ENCODE assay signal across 8 cellular contexts in the genomic region with DNA sequence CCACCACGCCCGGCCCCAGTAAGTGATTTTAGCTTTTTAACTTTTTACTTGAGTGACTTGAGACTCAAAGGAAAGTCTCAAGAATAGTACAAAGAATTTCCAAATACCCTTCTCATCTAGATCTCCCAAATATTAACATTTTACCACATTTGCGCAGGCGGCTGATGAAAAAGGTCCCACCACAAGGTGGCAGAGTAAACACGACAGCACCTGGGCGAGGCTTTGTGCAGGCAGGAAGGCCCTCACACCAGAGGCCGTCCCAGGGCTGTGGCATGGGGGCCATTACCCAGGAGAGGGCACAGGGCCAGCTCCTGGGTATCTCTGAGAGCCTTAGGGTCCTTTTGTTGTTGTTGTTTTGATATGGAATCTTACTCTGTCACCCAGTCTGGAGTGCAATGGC. TPM values are rescaled to one million over a fixed set of nuclear protein-coding genes. Genes with fewer than 3 reads are reported as not detected.
A peak's percentile ranks its signal among the peaks of the same experiment; 100 is the strongest.
DNase-seq lines count a peak whose midpoint lies in the region; ATAC-seq and TF ChIP-seq lines count a peak whose summit lies in the region.

No MANE protein-coding gene starts in this region.

- no TSS peak for BruUV-seq in A673 (replicated peaks; lab: Mats Ljungman, UMichigan)

- H3K9ac ChIP-seq in smooth muscle cell (ENCODE audit: low read depth): no peak overlapping the region

- no peak for ATAC-seq in GM21529 (IDR thresholded peaks at IDR 0.05; ENCODE audit: unreplicated experiment)
- ATAC-seq in HG02885 (IDR thresholded peaks at IDR 0.05; ENCODE audit: poor library complexity, unreplicated experiment): no peak

- CTCF ChIA-PET in A673 (lab: Charles Lee): no interaction called here

- WGBS in esophagus squamous epithelium, 2 donors: 61 to 89% methylated on average over 4 to 6 of the region's 7 CpGs
- WGBS in smooth muscle cell (ENCODE audit: low lambda C conversion rate): 43% methylated on average over 7 of the region's 7 CpGs

- H3K4me2 ChIP-seq in smooth muscle cell: no peak overlapping the region

- no peaks in the 10 kb centered on the region for H3K9me3 ChIP-seq in A673 (ENCODE audit: low read depth, low read length, poor library complexity, severe bottlenecking)
- H3K9me3 ChIP-seq in esophagus squamous epithelium: no peaks in the 10 kb centered on the region
- H3K9me3 ChIP-seq in smooth muscle cell (replicated peaks; ENCODE audit: low read depth): no peaks in the 10 kb centered on the region

- no peaks in the 10 kb centered on the region for H4K20me1 ChIP-seq in smooth muscle cell (ENCODE audit: low read depth)

- TF ChIP-seq POLR2A in esophagus squamous epithelium (IDR thresholded peaks at IDR 0.05): no peak

- H3K27me3 ChIP-seq in A673 (replicated peaks; ENCODE audit: insufficient read depth, low read depth, low read length, poor library complexity): no peaks in the 10 kb centered on the region
- H3K27me3 ChIP-seq in esophagus squamous epithelium: peaks cover 0 to 15% (median 0%) of the 10 kb centered on the region in 4 donors
- no peaks in the 10 kb centered on the region for H3K27me3 ChIP-seq in smooth muscle cell (ENCODE audit: low read depth)

- H3K4me3 ChIP-seq in A673 (ENCODE audit: low read depth, low read length, poor library complexity, severe bottlenecking): no peak overlapping the region
- no peak overlapping the region for H3K4me3 ChIP-seq in GM12864 (ENCODE audit: low read depth, low read length)
- no peak overlapping the region for H3K4me3 ChIP-seq in esophagus squamous epithelium
- H3K4me3 ChIP-seq in smooth muscle cell: no peak overlapping the region

- POLR2A ChIA-PET in A673 (lab: Charles Lee; ENCODE audit: low non-redundant PET): no interaction called here

- peak; percentile 54 for DNase-seq in A673 (ENCODE audit: low spot score)
- no peak for DNase-seq in GM12864 (ENCODE audit: low read depth)
- peak; percentile 28 for DNase-seq in SHP77 treated with DMSO at 0.1 percent for 48 hours (lab: John Stamatoyannopoulos, UW)
- DNase-seq in esophagus squamous epithelium (lab: John Stamatoyannopoulos, UW): no peak
- DNase-seq in smooth muscle cell (lab: John Stamatoyannopoulos, UW; ENCODE audit: unreplicated experiment): no peak
- no peak for DNase-seq in globus pallidus (ENCODE audit: low spot score)

- no peaks in the 10 kb centered on the region for H3K79me2 ChIP-seq in smooth muscle cell (ENCODE audit: low read depth)

- TF ChIP-seq CTCF in A673 (conservative IDR thresholded peaks at IDR 0.05; ENCODE audit: low read depth, low read length): peak; percentile 60
- peak; percentile 53 for TF ChIP-seq CTCF in GM12864 (IDR thresholded peaks at IDR 0.05; ENCODE audit: low read depth, low read length, missing control alignments)
- TF ChIP-seq CTCF in esophagus squamous epithelium (IDR thresholded peaks at IDR 0.05): peak in 4 of 6 experiments; percentile 15 to 34 (median 23)
- TF ChIP-seq CTCF in smooth muscle cell (IDR thresholded peaks at IDR 0.05; ENCODE audit: borderline replicate concordance, insufficient read depth, poor library complexity, severe bottlenecking): peak; percentile 26

- H3F3A ChIP-seq in smooth muscle cell (ENCODE audit: low read depth): no peaks in the 10 kb centered on the region

- H3K36me3 ChIP-seq in A673 (ENCODE audit: insufficient read depth, low read length, poor library complexity, severe bottlenecking) (no peaks in the 10 kb centered on the region), esophagus squamous epithelium (no peaks in the 10 kb centered on the region), smooth muscle cell (ENCODE audit: low read depth) (no peaks in the 10 kb centered on the region)

- H3K27ac ChIP-seq in A673 (ENCODE audit: low read depth, low read length, poor library complexity, severe bottlenecking) (no peak overlapping the region), esophagus squamous epithelium (no peak overlapping the region), smooth muscle cell (ENCODE audit: low read depth) (no peak overlapping the region)

- H2AFZ ChIP-seq in smooth muscle cell (ENCODE audit: low read depth): no peak overlapping the region

- no peaks in the 10 kb centered on the region for H3K4me1 ChIP-seq in A673 (ENCODE audit: insufficient read depth, low read length, poor library complexity, severe bottlenecking)
- H3K4me1 ChIP-seq in esophagus squamous epithelium: no peaks in the 10 kb centered on the region
- no peaks in the 10 kb centered on the region for H3K4me1 ChIP-seq in smooth muscle cell (ENCODE audit: low read depth)

- intact Hi-C loops in A673 (cut with micrococcal nuclease; ENCODE audit: unreplicated experiment) (loop anchor here (1.0 kb wide), 1 partner anchor 34 kb away; no protein-coding TSS in a partner anchor), esophagus squamous epithelium (cut with DNase I) (no loop called here)

RNA-seq across cellular contexts. Expression of a gene that starts 50.0 kb away (rescaled TPM):
- total RNA-seq in A673 (2021): 51.7 and 57.8 TPM in 2 replicates
- total RNA-seq in esophagus squamous epithelium: 10 to 100 TPM; 31.5 to 51.7 (median 43.2) TPM
- total RNA-seq in smooth muscle cell: 39.5 and 42.0 TPM in 2 replicates
- 55.5 and 59.3 TPM in 2 replicates for polyA plus RNA-seq in smooth muscle cell

Comparison
In these comparisons a context has a peak if more than half of its experiments do, and no peak if none do; other contexts are left out.
1. DNase-seq: peak in A673 (single experiment) and SHP77 treated with DMSO at 0.1 percent for 48 hours (single experiment); none in GM12864 (single experiment), esophagus squamous epithelium (single experiment), smooth muscle cell (single experiment) and globus pallidus (single experiment).
2. Peak in every context shown above with its lines, with median percentiles within 50 percentile points of each other: CTCF ChIP-seq.